1 cellular context compared by ENCODE assay signal in genomic region chr17:68324654-68325336, GRCh38.
TF ChIP-seq lines count a peak whose summit lies in the region.

No MANE protein-coding gene starts in this region.

TF ChIP-seq in HepG2, 621 proteins besides CTCF, POLR2A, EP300 and RAD21:
- TF ChIP-seq ZNF329 (CRISPR knock-in tag; IDR thresholded peaks at IDR 0.05; ENCODE audit: low read depth) (no peak), IKZF4 (CRISPR knock-in tag; IDR thresholded peaks at IDR 0.05; ENCODE audit: borderline replicate concordance, low read depth, not compliant biosample characterization) (no peak), ZBTB33 (CRISPR knock-in tag; IDR thresholded peaks at IDR 0.05) (0 out of 2 replicates have a peak, but pooled peaks have one; percentile 43), AHR (CRISPR knock-in tag; IDR thresholded peaks at IDR 0.05) (no peak), ZKSCAN8 (CRISPR knock-in tag; IDR thresholded peaks at IDR 0.05; ENCODE audit: borderline replicate concordance) (no peak), ZNF281 (CRISPR knock-in tag; IDR thresholded peaks at IDR 0.05; ENCODE audit: borderline replicate concordance) (no peak)
- TF ChIP-seq, protein P1, sequence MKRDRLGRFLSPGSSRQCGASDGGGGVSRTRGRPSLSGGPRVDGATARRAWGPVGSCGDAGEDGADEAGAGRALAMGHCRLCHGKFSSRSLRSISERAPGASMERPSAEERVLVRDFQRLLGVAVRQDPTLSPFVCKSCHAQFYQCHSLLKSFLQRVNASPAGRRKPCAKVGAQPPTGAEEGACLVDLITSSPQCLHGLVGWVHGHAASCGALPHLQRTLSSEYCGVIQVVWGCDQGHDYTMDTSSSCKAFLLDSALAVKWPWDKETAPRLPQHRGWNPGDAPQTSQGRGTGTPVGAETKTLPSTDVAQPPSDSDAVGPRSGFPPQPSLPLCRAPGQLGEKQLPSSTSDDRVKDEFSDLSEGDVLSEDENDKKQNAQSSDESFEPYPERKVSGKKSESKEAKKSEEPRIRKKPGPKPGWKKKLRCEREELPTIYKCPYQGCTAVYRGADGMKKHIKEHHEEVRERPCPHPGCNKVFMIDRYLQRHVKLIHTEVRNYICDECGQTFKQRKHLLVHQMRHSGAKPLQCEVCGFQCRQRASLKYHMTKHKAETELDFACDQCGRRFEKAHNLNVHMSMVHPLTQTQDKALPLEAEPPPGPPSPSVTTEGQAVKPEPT (CRISPR knock-in tag; IDR thresholded peaks at IDR 0.05; ENCODE audit: low read depth), result no peak
- TF ChIP-seq, protein P2, sequence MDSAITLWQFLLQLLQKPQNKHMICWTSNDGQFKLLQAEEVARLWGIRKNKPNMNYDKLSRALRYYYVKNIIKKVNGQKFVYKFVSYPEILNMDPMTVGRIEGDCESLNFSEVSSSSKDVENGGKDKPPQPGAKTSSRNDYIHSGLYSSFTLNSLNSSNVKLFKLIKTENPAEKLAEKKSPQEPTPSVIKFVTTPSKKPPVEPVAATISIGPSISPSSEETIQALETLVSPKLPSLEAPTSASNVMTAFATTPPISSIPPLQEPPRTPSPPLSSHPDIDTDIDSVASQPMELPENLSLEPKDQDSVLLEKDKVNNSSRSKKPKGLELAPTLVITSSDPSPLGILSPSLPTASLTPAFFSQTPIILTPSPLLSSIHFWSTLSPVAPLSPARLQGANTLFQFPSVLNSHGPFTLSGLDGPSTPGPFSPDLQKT (CRISPR knock-in tag; IDR thresholded peaks at IDR 0.05; ENCODE audit: borderline replicate concordance), result no peak
